Comparison of ENCODE assay signal across 9 cellular contexts in genomic region chr12:64757778-64758177, GRCh38.
DNase-seq lines count a peak whose midpoint lies in the region; ATAC-seq and TF ChIP-seq lines count a peak whose summit lies in the region.
"Had no signal": no experiment of that assay in that cellular context is flagged by ENCODE, and none has a peak within 500 bp of the region (broad histone marks: within the 10 kb centered on the region; RNA-seq: fewer than 3 reads in every experiment).

No MANE protein-coding gene starts in this region.

- H3K27ac Mint-ChIP-seq in T-helper 1 cell treated with Interleukin-12 subunit alpha and Interleukin-12 subunit beta and Interleukin-4 antibody, amounts not matched to agents 30 μg/mL and 1 μg/mL, for 36 hours = no peak overlapping the region
- H3K27ac Mint-ChIP-seq in stimulated activated effector memory CD8-positive, alpha-beta T cell treated with anti-CD3 and anti-CD28 coated beads, Interleukin-12 subunit alpha, Interleukin-12 subunit beta, amount 100 ng/mL, for 72 hours = no peak overlapping the region

- peaks cover 37% of the 10 kb centered on the region for H3K4me1 Mint-ChIP-seq in T-helper 1 cell treated with Interleukin-12 subunit alpha and Interleukin-12 subunit beta and Interleukin-4 antibody, amounts not matched to agents 30 μg/mL and 1 μg/mL, for 36 hours (ENCODE audit: low read depth)
- H3K4me1 Mint-ChIP-seq in stimulated activated effector memory CD8-positive, alpha-beta T cell treated with anti-CD3 and anti-CD28 coated beads, Interleukin-12 subunit alpha, Interleukin-12 subunit beta, amount 100 ng/mL, for 72 hours = peaks cover 35% of the 10 kb centered on the region

- H3K27me3 Mint-ChIP-seq in T-helper 1 cell treated with Interleukin-12 subunit alpha and Interleukin-12 subunit beta and Interleukin-4 antibody, amounts not matched to agents 30 μg/mL and 1 μg/mL, for 36 hours (ENCODE audit: low read depth) = peaks cover 5% of the 10 kb centered on the region

- ATAC-seq in stimulated activated effector memory CD8-positive, alpha-beta T cell treated with anti-CD3 and anti-CD28 coated beads, Interleukin-12 subunit alpha, Interleukin-12 subunit beta, amount 100 ng/mL, for 72 hours = no peak
- no peak for ATAC-seq in HG02852 (IDR thresholded peaks at IDR 0.05; ENCODE audit: unreplicated experiment)

- H3K27ac ChIP-seq in SU-DHL-6 (ENCODE audit: low read depth, low read length) = no peak overlapping the region

- DNase-seq in T-helper 1 cell (no peak), fibroblast of mammary gland (ENCODE audit: low read depth) (peak; percentile 17), activated gamma-delta T cell treated with Interleukin-2 at 50 U/mL for 16 hours (no peak)
- no peak for DNase-seq in stimulated activated effector memory CD8-positive, alpha-beta T cell treated with anti-CD3 and anti-CD28 coated beads, Interleukin-12 subunit alpha, Interleukin-12 subunit beta, amount 100 ng/mL, for 72 hours (ENCODE audit: low spot score in 2 of 2)
- DNase-seq in activated effector memory CD4-positive, alpha-beta T cell treated with anti-CD3 and anti-CD28 coated beads, Interleukin-2, amount 50 U/mL, for 16 hours = no peak
- DNase-seq: activated CD4-positive, CD25-positive, alpha-beta regulatory T cell treated with anti-CD3 and anti-CD28 coated beads, Interleukin-2, amount 50 U/mL, for 72 hours had no signal

- H3K36me3 ChIP-seq in SU-DHL-6 (ENCODE audit: low read length) = no peaks in the 10 kb centered on the region

- no peaks in the 10 kb centered on the region for H3K9me3 Mint-ChIP-seq in T-helper 1 cell treated with Interleukin-12 subunit alpha and Interleukin-12 subunit beta and Interleukin-4 antibody, amounts not matched to agents 30 μg/mL and 1 μg/mL, for 36 hours
- no peaks in the 10 kb centered on the region for H3K9me3 Mint-ChIP-seq in stimulated activated effector memory CD8-positive, alpha-beta T cell treated with anti-CD3 and anti-CD28 coated beads, Interleukin-12 subunit alpha, Interleukin-12 subunit beta, amount 100 ng/mL, for 72 hours

- H3K4me2 ChIP-seq in SU-DHL-6 (ENCODE audit: low read depth, low read length, poor library complexity, severe bottlenecking) = peak overlapping the region; percentile 30

- H3K79me2 ChIP-seq in SU-DHL-6 (ENCODE audit: insufficient read depth, low read length) = no peaks in the 10 kb centered on the region

- TF ChIP-seq CTCF in SU-DHL-6 (IDR thresholded peaks at IDR 0.05; ENCODE audit: insufficient read depth, low read length, poor library complexity, severe bottlenecking) (no peak), fibroblast of mammary gland (conservative IDR thresholded peaks at IDR 0.05; ENCODE audit: control insufficient read depth, insufficient read depth, low read depth, low read length) (no peak)

- no peak overlapping the region for H3K9ac ChIP-seq in SU-DHL-6 (ENCODE audit: low read length)

- H4K20me1 ChIP-seq in SU-DHL-6 (ENCODE audit: low read depth, low read length) = no peaks in the 10 kb centered on the region

- no peaks in the 10 kb centered on the region for H3K9me3 ChIP-seq in SU-DHL-6 (ENCODE audit: insufficient read depth, low read length)

- H3K4me3 Mint-ChIP-seq in T-helper 1 cell treated with Interleukin-12 subunit alpha and Interleukin-12 subunit beta and Interleukin-4 antibody, amounts not matched to agents 30 μg/mL and 1 μg/mL, for 36 hours = peak overlapping the region; percentile 45
- H3K4me3 Mint-ChIP-seq in stimulated activated effector memory CD8-positive, alpha-beta T cell treated with anti-CD3 and anti-CD28 coated beads, Interleukin-12 subunit alpha, Interleukin-12 subunit beta, amount 100 ng/mL, for 72 hours = peak overlapping the region; percentile 80

- H3F3A ChIP-seq in SU-DHL-6 (ENCODE audit: insufficient read depth) = peaks cover 10% of the 10 kb centered on the region

- H3K36me3 Mint-ChIP-seq in T-helper 1 cell treated with Interleukin-12 subunit alpha and Interleukin-12 subunit beta and Interleukin-4 antibody, amounts not matched to agents 30 μg/mL and 1 μg/mL, for 36 hours (ENCODE audit: low read depth) = peaks cover 7% of the 10 kb centered on the region
- peaks cover 13% of the 10 kb centered on the region for H3K36me3 Mint-ChIP-seq in stimulated activated effector memory CD8-positive, alpha-beta T cell treated with anti-CD3 and anti-CD28 coated beads, Interleukin-12 subunit alpha, Interleukin-12 subunit beta, amount 100 ng/mL, for 72 hours

- no peaks in the 10 kb centered on the region for H3K9me2 ChIP-seq in SU-DHL-6 (replicated peaks; ENCODE audit: insufficient read depth, low read length)

- H3K4me3 ChIP-seq in SU-DHL-6 (ENCODE audit: insufficient read depth, low read length, poor library complexity, severe bottlenecking) (no peak overlapping the region), fibroblast of mammary gland (ENCODE audit: control insufficient read depth, low read depth, low read length) (no peak overlapping the region)

- no peaks in the 10 kb centered on the region for H3K27me3 ChIP-seq in SU-DHL-6 (ENCODE audit: low read length)

- no peak overlapping the region for H2AFZ ChIP-seq in SU-DHL-6 (ENCODE audit: low read depth, low read length, severe bottlenecking)
